Comparison of ENCODE assay signal across 21 cellular contexts in the genomic region with DNA sequence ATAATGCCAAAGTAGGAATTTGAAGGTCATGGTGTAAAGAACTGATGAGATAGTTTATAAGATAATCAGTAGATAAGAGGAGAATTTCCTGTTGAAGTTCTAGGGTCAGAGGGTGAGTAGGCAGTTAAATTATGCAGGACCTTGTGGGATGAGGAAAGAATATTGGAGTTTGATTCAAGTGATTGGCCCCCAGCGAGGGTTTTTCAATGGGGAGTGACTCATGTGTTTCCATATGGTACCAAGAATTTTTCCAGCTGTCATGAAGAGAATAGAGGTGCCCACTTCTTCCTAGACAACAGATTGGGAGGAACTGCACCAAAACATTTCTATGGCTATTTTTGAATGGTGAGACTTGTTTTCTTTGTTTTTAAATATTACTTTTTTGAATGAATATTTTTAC.
DNase-seq lines count a peak whose midpoint lies in the region; ATAC-seq and TF ChIP-seq lines count a peak whose summit lies in the region.
"Had no signal": no experiment of that assay in that cellular context is flagged by ENCODE, and none has a peak within 500 bp of the region (broad histone marks: within the 10 kb centered on the region; RNA-seq: fewer than 3 reads in every experiment).

No MANE protein-coding gene starts in this region.

- ATAC-seq in IMR-90 (ENCODE audit: low read depth) (no peak), GM21619 (IDR thresholded peaks at IDR 0.05; ENCODE audit: unreplicated experiment) (no peak), GM21529 (IDR thresholded peaks at IDR 0.05; ENCODE audit: unreplicated experiment) (no peak)
- ATAC-seq: activated T-cell treated with anti-CD3 and anti-CD28 coated beads, Interleukin-2, amount 50 U/mL, for 4 hours; naive thymus-derived CD8-positive, alpha-beta T cell had no signal

- H3K9me3 ChIP-seq in IMR-90 (ENCODE audit: control insufficient read depth, insufficient read depth, low read length) (no peaks in the 10 kb centered on the region), trophoblast cell (ENCODE audit: insufficient read depth, low read depth, low read length) (no peaks in the 10 kb centered on the region), suprapubic skin (no peaks in the 10 kb centered on the region)
- H3K9me3 ChIP-seq: thyroid gland had no signal

- no peak overlapping the region for H3K9ac ChIP-seq in IMR-90 (ENCODE audit: low read depth, low read length)
- H3K9ac ChIP-seq in trophoblast cell (ENCODE audit: low read length), result no peak overlapping the region
- H3K9ac ChIP-seq: KMS-11 had no signal

- H3K27me3 ChIP-seq in IMR-90 (ENCODE audit: control insufficient read depth, insufficient read depth, low read length) (no peaks in the 10 kb centered on the region), trophoblast cell (ENCODE audit: insufficient read depth, low read length) (no peaks in the 10 kb centered on the region), suprapubic skin (no peaks in the 10 kb centered on the region)
- H3K27me3 ChIP-seq: thyroid gland had no signal

- POLR2A ChIA-PET in IMR-90 (lab: Charles Lee; ENCODE audit: unreplicated experiment), result no interaction called here

- no peak overlapping the region for H4K8ac ChIP-seq in IMR-90 (ENCODE audit: low read depth in 2 of 2, low read length in 2 of 2)
- no peak overlapping the region for H4K8ac ChIP-seq in trophoblast cell (ENCODE audit: low read depth, low read length)

- H3K4me3 ChIP-seq in IMR-90 (ENCODE audit: insufficient read depth, low read depth, low read length) (no peak overlapping the region), astrocyte of the spinal cord (ENCODE audit: low read depth, low read length) (no peak overlapping the region), trophoblast cell (ENCODE audit: low read depth, low read length) (no peak overlapping the region), suprapubic skin (no peak overlapping the region)
- H3K4me3 ChIP-seq: thyroid gland had no signal

- H3K14ac ChIP-seq in IMR-90 (replicated peaks; ENCODE audit: low read depth, low read length) (no peak overlapping the region), trophoblast cell (ENCODE audit: low read length) (no peak overlapping the region)

- TF ChIP-seq POLR2A in IMR-90 (IDR thresholded peaks at IDR 0.05; ENCODE audit: low read depth, low read length), result no peak
- TF ChIP-seq POLR2A in suprapubic skin (IDR thresholded peaks at IDR 0.05), result no peak

- in situ Hi-C loops in IMR-90 (cut with MboI; ENCODE audit: low sequenced_read_pairs) (no loop called here), astrocyte of the spinal cord (cut with HindIII; ENCODE audit: low sequenced_read_pairs) (no loop called here)

- H2BK120ac ChIP-seq in IMR-90 (ENCODE audit: low read depth, low read length) (no peak overlapping the region), trophoblast cell (ENCODE audit: insufficient read depth, low read length, poor library complexity) (no peak overlapping the region)

- H2AK5ac ChIP-seq in IMR-90 (ENCODE audit: low read depth, low read length), result no peak overlapping the region
- no peak overlapping the region for H2AK5ac ChIP-seq in trophoblast cell (ENCODE audit: low read length)

- no peak overlapping the region for H2BK20ac ChIP-seq in IMR-90 (ENCODE audit: low read depth, low read length)

- H3K27ac ChIP-seq in IMR-90 (ENCODE audit: insufficient read depth, low read length) (no peak overlapping the region), trophoblast cell (ENCODE audit: low read depth, low read length) (no peak overlapping the region), suprapubic skin (no peak overlapping the region)
- H3K27ac ChIP-seq: KMS-11, thyroid gland had no signal

- BruUV-seq in IMR-90 (replicated peaks; lab: Mats Ljungman, UMichigan), result no TSS peak

- no peak overlapping the region for H2AK9ac ChIP-seq in IMR-90 (replicated peaks; ENCODE audit: low read depth, low read length, poor library complexity)

- H3K36me3 ChIP-seq in IMR-90 (ENCODE audit: control insufficient read depth, insufficient read depth, low read length), result no peaks in the 10 kb centered on the region
- no peaks in the 10 kb centered on the region for H3K36me3 ChIP-seq in trophoblast cell (ENCODE audit: control insufficient read depth in 1 of 2, insufficient read depth in 2 of 2, low read length in 2 of 2)
- no peaks in the 10 kb centered on the region for H3K36me3 ChIP-seq in suprapubic skin
- H3K36me3 ChIP-seq: thyroid gland had no signal

- H2BK5ac ChIP-seq in IMR-90 (ENCODE audit: low read depth, low read length, poor library complexity, severe bottlenecking) (no peak overlapping the region), trophoblast cell (ENCODE audit: low read depth, low read length, poor library complexity) (no peak overlapping the region)

- no peak overlapping the region for H2BK15ac ChIP-seq in IMR-90 (ENCODE audit: low read depth, low read length)

- CTCF ChIA-PET in IMR-90 (lab: Yijun Ruan, JAX), result interaction anchor here (0.6 kb wide), 1 partner anchor 12 kb away, joined by 3 read pairs; no protein-coding TSS in a partner anchor

- dilution Hi-C loops in IMR-90 (cut with HindIII; ENCODE audit: low sequenced_read_pairs, unreplicated experiment), result no loop called here

- no peak overlapping the region for H3K4ac ChIP-seq in IMR-90 (ENCODE audit: low read depth, low read length)
- no peak overlapping the region for H3K4ac ChIP-seq in trophoblast cell (ENCODE audit: low read depth, low read length)

- H4K91ac ChIP-seq in IMR-90 (ENCODE audit: insufficient read depth, low read depth, low read length) (no peak overlapping the region), trophoblast cell (ENCODE audit: low read depth, low read length) (no peak overlapping the region)

- no peak overlapping the region for H3K18ac ChIP-seq in IMR-90 (ENCODE audit: low read depth, low read length)
- no peak overlapping the region for H3K18ac ChIP-seq in trophoblast cell (ENCODE audit: low read length)

- no peaks in the 10 kb centered on the region for H3K9me1 ChIP-seq in IMR-90 (ENCODE audit: insufficient read depth, low read length)

- no peak overlapping the region for H3K4me2 ChIP-seq in IMR-90 (ENCODE audit: low read depth, low read length)
- no peak overlapping the region for H3K4me2 ChIP-seq in trophoblast cell (ENCODE audit: low read length)
- H3K4me2 ChIP-seq: KMS-11 had no signal

- H4K5ac ChIP-seq in IMR-90 (ENCODE audit: low read depth, low read length), result no peak overlapping the region

- H4K20me1 ChIP-seq in IMR-90 (ENCODE audit: insufficient read depth, low read length), result no peaks in the 10 kb centered on the region

- TF ChIP-seq CTCF in IMR-90 (conservative IDR thresholded peaks at IDR 0.05; ENCODE audit: low read depth, low read length) (no peak), astrocyte of the spinal cord (IDR thresholded peaks at IDR 0.05; ENCODE audit: low read depth, low read length) (no peak), suprapubic skin (IDR thresholded peaks at IDR 0.05) (no peak)

- no peak overlapping the region for H2BK12ac ChIP-seq in trophoblast cell (ENCODE audit: low read length)

- WGBS in IMR-90 (ENCODE audit: extremely low coverage in 2 of 2, insufficient read length in 1 of 2), 2 experiments, result no CpG with 5 or more reads among the region's 1 CpG
- WGBS in trophoblast cell (ENCODE audit: extremely low coverage, insufficient coverage, insufficient read length), result no CpG with 5 or more reads among the region's 1 CpG
- WGBS in suprapubic skin, result 69% methylated on average over 1 of the region's 1 CpG

- peak; percentile 89 for DNase-seq in EL
- DNase-seq in IMR-90, result peak; percentile 7
- DNase-seq in astrocyte of the spinal cord (ENCODE audit: low read depth, low spot score), result peak; percentile 3
- peak; percentile 50 for DNase-seq in iris pigment epithelial cell (ENCODE audit: low read depth)
- no peak for DNase-seq in trophoblast cell
- no peak for DNase-seq in suprapubic skin (ENCODE audit: low spot score in 2 of 2)
- DNase-seq: activated naive CD4-positive, alpha-beta T cell treated with anti-CD3 and anti-CD28 coated beads for 36 hours; activated T-cell treated with anti-CD3 and anti-CD28 coated beads, Interleukin-2, amount 50 U/mL, for 4 hours; CD4-positive, alpha-beta T cell; cerebellar nuclear complex; effector CD4-positive, alpha-beta T cell; naive thymus-derived CD8-positive, alpha-beta T cell; NCI-H187; retina; SHP77; stimulated activated CD4-positive, alpha-beta T cell treated with anti-CD3 and anti-CD28 coated beads, Interleukin-4, amount 100 ng/mL, for 1 hour; stimulated activated naive CD4-positive, alpha-beta T cell treated with Interleukin-2 at 50 U/mL for 16 hours; thyroid gland had no signal

- no peaks in the 10 kb centered on the region for H3K4me1 ChIP-seq in IMR-90 (ENCODE audit: control insufficient read depth, insufficient read depth, low read length)
- H3K4me1 ChIP-seq in trophoblast cell (ENCODE audit: control insufficient read depth in 1 of 2, insufficient read depth in 2 of 2, low read length in 2 of 2), result no peaks in the 10 kb centered on the region
- no peaks in the 10 kb centered on the region for H3K4me1 ChIP-seq in suprapubic skin
- H3K4me1 ChIP-seq: thyroid gland had no signal

- intact Hi-C loops in IMR-90 (cut with micrococcal nuclease), result no loop called here

- no peak overlapping the region for H3K23ac ChIP-seq in IMR-90 (ENCODE audit: low read depth, low read length)
- no peak overlapping the region for H3K23ac ChIP-seq in trophoblast cell (ENCODE audit: low read length)

- H3K79me2 ChIP-seq in trophoblast cell (ENCODE audit: control insufficient read depth, insufficient read depth, low read length, poor library complexity), result no peaks in the 10 kb centered on the region

- TF ChIP-seq EP300 in suprapubic skin (IDR thresholded peaks at IDR 0.05), result no peak

- no peak overlapping the region for H4K12ac ChIP-seq in trophoblast cell (ENCODE audit: low read depth, low read length)

- H3K79me1 ChIP-seq in IMR-90 (ENCODE audit: low read depth in 1 of 2, low read length in 2 of 2) (no peaks in the 10 kb centered on the region), trophoblast cell (ENCODE audit: low read length) (no peaks in the 10 kb centered on the region)

- no peak for TF ChIP-seq RAD21 in IMR-90 (IDR thresholded peaks at IDR 0.05; ENCODE audit: low read length)

- H3K56ac ChIP-seq in IMR-90 (ENCODE audit: extremely low read depth, insufficient read depth, low read length), result no peak overlapping the region

- H2AFZ ChIP-seq in IMR-90 (replicated peaks; ENCODE audit: low read length, poor library complexity) (no peak overlapping the region), trophoblast cell (ENCODE audit: insufficient read depth, low read length, poor library complexity) (no peak overlapping the region)

TF ChIP-seq in IMR-90, 13 proteins besides CTCF, POLR2A, EP300 and RAD21 (continues in another document):
- no peak for TF ChIP-seq MAZ (IDR thresholded peaks at IDR 0.05; ENCODE audit: borderline replicate concordance, low read depth, low read length)
- no peak for TF ChIP-seq RFX5 (IDR thresholded peaks at IDR 0.05; ENCODE audit: low read depth, low read length)
- no peak for TF ChIP-seq NFE2L2 (IDR thresholded peaks at IDR 0.05; ENCODE audit: low read depth, low read length)

Comparison
In these comparisons a context has a peak if more than half of its experiments do, and no peak if none do; other contexts are left out.
1. DNase-seq: peak in EL (single experiment), IMR-90 (single experiment), astrocyte of the spinal cord (single experiment) and iris pigment epithelial cell (single experiment); none in trophoblast cell (0 of 2) and suprapubic skin (0 of 2).